ENCODE assay signal across 2 cellular contexts in the genomic region with DNA sequence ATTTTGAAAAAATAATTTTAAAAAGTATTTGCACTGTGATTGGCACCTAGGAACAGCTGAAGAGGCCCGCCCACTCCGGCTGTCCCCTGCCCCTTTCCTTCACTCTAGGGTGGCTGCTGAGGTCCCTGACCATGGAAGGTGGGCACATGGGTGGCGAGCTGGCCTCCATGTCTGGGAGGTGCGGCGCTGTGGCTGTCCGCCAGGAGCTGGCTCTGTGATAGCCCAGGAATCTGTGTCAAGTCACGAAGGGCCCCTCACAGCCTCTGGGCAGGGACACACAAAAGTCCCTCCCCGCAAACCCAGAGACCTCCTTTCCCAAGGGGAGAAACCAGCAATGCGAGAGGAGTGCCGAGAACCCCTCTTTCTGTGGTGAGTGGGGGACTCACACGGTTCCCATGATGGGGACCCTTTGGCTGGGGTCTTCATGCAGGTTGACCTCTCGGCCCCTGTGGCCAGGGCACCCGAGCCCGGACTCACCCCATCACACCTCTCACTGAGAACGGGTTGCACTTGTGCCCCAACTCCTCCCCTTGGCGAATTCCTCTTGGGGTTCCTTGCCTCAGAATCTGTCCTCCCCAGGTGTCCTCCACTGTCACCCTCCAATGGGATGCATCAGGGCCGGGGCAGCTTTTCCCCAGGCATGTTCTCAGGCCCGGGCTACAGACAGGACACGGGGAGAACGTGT.
TF ChIP-seq lines count a peak whose summit lies in the region.

No MANE protein-coding gene starts in this region.

TF ChIP-seq in IMR-90, 13 proteins besides CTCF, POLR2A, EP300 and RAD21:
- TF ChIP-seq ELK1 (IDR thresholded peaks at IDR 0.05; ENCODE audit: borderline replicate concordance, low read depth, low read length) (no peak), MXI1 (IDR thresholded peaks at IDR 0.05; ENCODE audit: borderline replicate concordance, low read depth, low read length) (no peak), NFE2L2 (IDR thresholded peaks at IDR 0.05; ENCODE audit: low read depth, low read length) (no peak), RFX5 (IDR thresholded peaks at IDR 0.05; ENCODE audit: low read depth, low read length) (no peak), RCOR1 (IDR thresholded peaks at IDR 0.05; ENCODE audit: insufficient replicate concordance, low read length) (no peak), FOS (IDR thresholded peaks at IDR 0.05; ENCODE audit: low read depth, low read length) (no peak), MAFK (IDR thresholded peaks at IDR 0.05; ENCODE audit: low read depth, low read length) (no peak), BHLHE40 (IDR thresholded peaks at IDR 0.05; ENCODE audit: low read depth, low read length) (no peak), CEBPB (IDR thresholded peaks at IDR 0.05; ENCODE audit: low read depth, low read length) (no peak), SMC3 (IDR thresholded peaks at IDR 0.05; ENCODE audit: low read depth, low read length) (no peak), MAZ (IDR thresholded peaks at IDR 0.05; ENCODE audit: borderline replicate concordance, low read depth, low read length) (no peak), CHD1 (IDR thresholded peaks at IDR 0.05; ENCODE audit: low read depth, low read length) (no peak)
- TF ChIP-seq, protein P1, sequence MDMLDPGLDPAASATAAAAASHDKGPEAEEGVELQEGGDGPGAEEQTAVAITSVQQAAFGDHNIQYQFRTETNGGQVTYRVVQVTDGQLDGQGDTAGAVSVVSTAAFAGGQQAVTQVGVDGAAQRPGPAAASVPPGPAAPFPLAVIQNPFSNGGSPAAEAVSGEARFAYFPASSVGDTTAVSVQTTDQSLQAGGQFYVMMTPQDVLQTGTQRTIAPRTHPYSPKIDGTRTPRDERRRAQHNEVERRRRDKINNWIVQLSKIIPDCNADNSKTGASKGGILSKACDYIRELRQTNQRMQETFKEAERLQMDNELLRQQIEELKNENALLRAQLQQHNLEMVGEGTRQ (IDR thresholded peaks at IDR 0.05; ENCODE audit: low read depth, low read length), result no peak

TF ChIP-seq in HepG2, 621 proteins besides CTCF, POLR2A, EP300 and RAD21 (continued from another document):
- no peak for TF ChIP-seq ZSCAN9 (CRISPR knock-in tag; IDR thresholded peaks at IDR 0.05; ENCODE audit: borderline replicate concordance)
- no peak for TF ChIP-seq ZNF652 (CRISPR knock-in tag; IDR thresholded peaks at IDR 0.05; ENCODE audit: borderline replicate concordance, low read depth)
- TF ChIP-seq AGO2 (optimal IDR thresholded peaks at IDR 0.05; ENCODE audit: low read depth, low read length), result no peak
- TF ChIP-seq RFXAP (CRISPR knock-in tag; IDR thresholded peaks at IDR 0.05; ENCODE audit: borderline replicate concordance), result no peak
- TF ChIP-seq SETDB1 (CRISPR knock-in tag; IDR thresholded peaks at IDR 0.05; ENCODE audit: borderline replicate concordance), result no peak
- no peak for TF ChIP-seq MTA3 (CRISPR knock-in tag; IDR thresholded peaks at IDR 0.05)
- TF ChIP-seq GZF1 (CRISPR knock-in tag; IDR thresholded peaks at IDR 0.05), result no peak
- no peak for TF ChIP-seq ZNF446 (CRISPR knock-in tag; IDR thresholded peaks at IDR 0.05)
- TF ChIP-seq SKI (IDR thresholded peaks at IDR 0.05; ENCODE audit: partially characterized antibody), result no peak
- no peak for TF ChIP-seq ZNF790 (CRISPR knock-in tag; IDR thresholded peaks at IDR 0.05; ENCODE audit: borderline replicate concordance)
- TF ChIP-seq ZNF256 (CRISPR knock-in tag; conservative IDR thresholded peaks at IDR 0.05), result no peak
- no peak for TF ChIP-seq ZNF224 (CRISPR knock-in tag; IDR thresholded peaks at IDR 0.05)
- TF ChIP-seq ZNF747 (CRISPR knock-in tag; IDR thresholded peaks at IDR 0.05; ENCODE audit: borderline replicate concordance), result no peak
- TF ChIP-seq FOXK2 (IDR thresholded peaks at IDR 0.05), result no peak
